8 cellular contexts compared by ENCODE assay signal in genomic region chr2:72770879-72771461, GRCh38. TPM values are rescaled to one million over a fixed set of nuclear protein-coding genes. Genes with fewer than 3 reads are reported as not detected.
DNase-seq lines count a peak whose midpoint lies in the region; ATAC-seq and TF ChIP-seq lines count a peak whose summit lies in the region.

No MANE protein-coding gene starts in this region.

- ATAC-seq in GM21390 (IDR thresholded peaks at IDR 0.05; ENCODE audit: unreplicated experiment): peak; percentile 57

- 0 to 6% (median 5%) methylated on average over 2 of the region's 2 CpGs for WGBS in spleen, 5 donors

- TF ChIP-seq CTCF in NB4 (IDR thresholded peaks at IDR 0.05; ENCODE audit: low read depth, low read length) (peak; percentile 82), astrocyte of the spinal cord (IDR thresholded peaks at IDR 0.05; ENCODE audit: low read depth, low read length) (peak; percentile 79), spleen (IDR thresholded peaks at IDR 0.05 in 8 of 11, conservative IDR thresholded peaks at IDR 0.05 in 3 of 11) (peak; percentile 53 to 82 (median 77))

- TF ChIP-seq POLR2A in NB4 (IDR thresholded peaks at IDR 0.05; ENCODE audit: extremely low read depth, insufficient read length) (no peak), spleen (IDR thresholded peaks at IDR 0.05) (no peak)

- H3K4me3 ChIP-seq in NB4 (ENCODE audit: low read depth, low read length) (no peak overlapping the region), SK-N-MC (no peak overlapping the region), astrocyte of the spinal cord (ENCODE audit: low read depth, low read length) (no peak overlapping the region), spleen (no peak overlapping the region)

- intact Hi-C loops in spleen (cut with DNase I; ENCODE audit: low total_unique reads): no loop called here

- DNase-seq in CMK (ENCODE audit: low read depth) (peak; percentile 40), NB4 (ENCODE audit: low read depth) (peak; percentile 83), SK-N-MC (ENCODE audit: low read depth, low spot score) (peak; percentile 69), astrocyte of the spinal cord (ENCODE audit: low read depth, low spot score) (peak; percentile 75), hippocampal formation (lab: John Stamatoyannopoulos, UW) (peak; percentile 48 to 84), spleen (no peak)
- DNase-seq in activated effector memory CD4-positive, alpha-beta T cell treated with anti-CD3 and anti-CD28 coated beads, Interleukin-2, amount 50 U/mL, for 16 hours: no peak

- H3K9ac ChIP-seq in SK-N-MC (ENCODE audit: insufficient read length): no peak overlapping the region

- H3K4me1 ChIP-seq in spleen: peaks cover 0 to 4% (median 0%) of the 10 kb centered on the region in 6 donors

- H3K36me3 ChIP-seq in SK-N-MC (ENCODE audit: insufficient read depth, low read length) (no peaks in the 10 kb centered on the region), spleen (no peaks in the 10 kb centered on the region)

- H3K27ac ChIP-seq in SK-N-MC: no peak overlapping the region
- H3K27ac ChIP-seq in spleen: no peak overlapping the region

- in situ Hi-C loops in astrocyte of the spinal cord (cut with HindIII; ENCODE audit: low sequenced_read_pairs): no loop called here

- H3K9me3 ChIP-seq in SK-N-MC (ENCODE audit: low read depth, low read length) (no peaks in the 10 kb centered on the region), spleen (no peaks in the 10 kb centered on the region)

- H3K27me3 ChIP-seq in spleen (replicated peaks in 1 of 7): no peaks in the 10 kb centered on the region

RNA-seq across cellular contexts. Expression of gene EXOC6B, which starts 54.9 kb away (rescaled TPM):
- total RNA-seq in spleen: 10 to 100 TPM; 13.7 to 27.9 (median 23.0) TPM
- polyA plus RNA-seq in spleen: 1 to 10 TPM; 1.0 to 2.7 (median 1.5) TPM

Comparison
In these comparisons a context has a peak if more than half of its experiments do, and no peak if none do; other contexts are left out.
1. DNase-seq: peak in CMK (single experiment), NB4 (single experiment), SK-N-MC (single experiment), astrocyte of the spinal cord (single experiment) and hippocampal formation (2 of 2); none in spleen (single experiment) and activated effector memory CD4-positive, alpha-beta T cell treated with anti-CD3 and anti-CD28 coated beads, Interleukin-2, amount 50 U/mL, for 16 hours (single experiment).
2. Peak in every context shown above with its lines, with median percentiles within 50 percentile points of each other: CTCF ChIP-seq.